Comparison of ENCODE assay signal across 7 cellular contexts in the genomic region with DNA sequence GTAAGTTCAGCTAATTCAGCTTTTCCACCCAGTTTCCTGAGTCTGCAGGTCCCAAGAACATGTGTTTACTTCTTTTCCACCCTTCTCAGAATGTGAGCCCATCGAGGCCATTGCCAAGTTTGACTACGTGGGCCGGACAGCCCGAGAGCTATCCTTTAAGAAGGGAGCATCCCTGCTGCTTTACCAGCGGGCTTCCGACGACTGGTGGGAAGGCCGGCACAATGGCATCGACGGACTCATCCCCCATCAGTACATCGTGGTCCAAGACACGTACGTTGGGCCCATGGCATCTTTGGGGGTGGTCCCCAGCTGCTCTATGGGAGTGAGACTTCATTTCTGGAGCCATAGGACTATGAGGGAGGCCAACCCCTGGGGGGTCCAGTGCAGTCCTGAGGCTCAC.
"Had no signal": no experiment of that assay in that cellular context is flagged by ENCODE, and none has a peak within 500 bp of the region (broad histone marks: within the 10 kb centered on the region; RNA-seq: fewer than 3 reads in every experiment).

No MANE protein-coding gene starts in this region.

- H3K4me2 ChIP-seq: KMS-11 had no signal

- DNase-seq: IMR-90, KBM-7, KG1 had no signal

- H3K4me3 ChIP-seq: K562 had no signal

- H3K9ac ChIP-seq: KMS-11 had no signal

- H3K27ac ChIP-seq: HL-60, KMS-11 had no signal

- ATAC-seq: HepG2, K562 had no signal
